Comparison of ENCODE assay signal across 9 cellular contexts in genomic region chr9:76905661-76905983, GRCh38. TPM values are rescaled to one million over a fixed set of nuclear protein-coding genes. Genes with fewer than 3 reads are reported as not detected.
A peak's percentile ranks its signal among the peaks of the same experiment; 100 is the strongest.
DNase-seq lines count a peak whose midpoint lies in the region; ATAC-seq and TF ChIP-seq lines count a peak whose summit lies in the region.
"Had no signal": no experiment of that assay in that cellular context is flagged by ENCODE, and none has a peak within 500 bp of the region (broad histone marks: within the 10 kb centered on the region; RNA-seq: fewer than 3 reads in every experiment).

No MANE protein-coding gene starts in this region.

- H3K9ac ChIP-seq in SK-N-SH (no peak overlapping the region), mucosa of rectum (ENCODE audit: low read depth in 1 of 2, low read length in 2 of 2) (peak overlapping the region; percentile 43 to 59)
- H3K9ac ChIP-seq: BLaER1 had no signal

- H3K27me3 ChIP-seq in SK-N-SH (ENCODE audit: insufficient read depth) (peaks cover 68% of the 10 kb centered on the region), dorsolateral prefrontal cortex (peaks cover 0 to 5% (median 0%) of the 10 kb centered on the region in 45 donors), mucosa of rectum (ENCODE audit: control insufficient read depth in 2 of 2, insufficient read depth in 2 of 2, low read length in 2 of 2) (peaks cover 17 to 49% of the 10 kb centered on the region in 2 donors)
- H3K27me3 ChIP-seq: BLaER1 had no signal

- POLR2A ChIA-PET in SK-N-SH (lab: Yijun Ruan, JAX): no interaction called here

- DNase-seq in SK-N-SH (no peak), dorsolateral prefrontal cortex (no peak)
- DNase-seq in activated CD4-positive, alpha-beta T cell treated with anti-CD3 and anti-CD28 coated beads for 4 hours: no peak
- no peak for DNase-seq in stimulated activated CD8-positive, alpha-beta memory T cell treated with anti-CD3 and anti-CD28 coated beads, Interleukin-4, amount 100 ng/mL, for 48 hours

- H3K79me2 ChIP-seq in SK-N-SH (ENCODE audit: insufficient read depth): no peaks in the 10 kb centered on the region

- H3F3A ChIP-seq in SK-N-SH (replicated peaks; ENCODE audit: insufficient read depth): no peaks in the 10 kb centered on the region

- no peak for TF ChIP-seq RAD21 in SK-N-SH (IDR thresholded peaks at IDR 0.05; ENCODE audit: low read length)

- TF ChIP-seq EP300 in SK-N-SH (IDR thresholded peaks at IDR 0.05; ENCODE audit: borderline replicate concordance in 1 of 2, low read depth in 1 of 2, low read length in 1 of 2): no peak

- 10% methylated on average over 13 of the region's 13 CpGs for WGBS in SK-N-SH (ENCODE audit: low lambda C conversion rate)
- 3% methylated on average over 13 of the region's 13 CpGs for WGBS in urinary bladder

- no peak overlapping the region for H2AFZ ChIP-seq in SK-N-SH (ENCODE audit: low read depth)

- H3K9me2 ChIP-seq in SK-N-SH: no peaks in the 10 kb centered on the region

- ATAC-seq in SK-N-SH treated with all-trans-retinoic acid at 6 μM for 48 hours: no peak
- no peak for ATAC-seq in HG03095 (IDR thresholded peaks at IDR 0.05; ENCODE audit: unreplicated experiment)

- peak overlapping the region; percentile 69; the same call in 1 of the 2 replicates for H3K4me2 ChIP-seq in SK-N-SH
- H3K4me2 ChIP-seq: BLaER1 had no signal

- CTCF ChIA-PET in SK-N-SH (lab: Yijun Ruan, JAX): no interaction called here

- TF ChIP-seq CTCF in SK-N-SH (IDR thresholded peaks at IDR 0.05): no peak
- no peak for TF ChIP-seq CTCF in dorsolateral prefrontal cortex (IDR thresholded peaks at IDR 0.05 in 54 of 56, conservative IDR thresholded peaks at IDR 0.05 in 2 of 56; ENCODE audit: low read depth in 1 of 56, partially characterized antibody in 56 of 56)

- H3K27ac ChIP-seq in SK-N-SH (ENCODE audit: low read depth in 2 of 2, low read length in 1 of 2) (no peak overlapping the region), dorsolateral prefrontal cortex (peak overlapping the region in 58 of 59 donors; percentile 20 to 98 (median 86)), mucosa of rectum (ENCODE audit: low read depth in 2 of 2, low read length in 2 of 2) (peak overlapping the region; percentile 66 to 69), urinary bladder (ENCODE audit: low read depth) (no peak overlapping the region)
- H3K27ac ChIP-seq: BLaER1 had no signal

- H3K4me1 ChIP-seq in SK-N-SH (ENCODE audit: control insufficient read depth in 1 of 2, insufficient read depth in 2 of 2, low read depth in 1 of 2, low read length in 1 of 2) (no peaks in the 10 kb centered on the region), mucosa of rectum (ENCODE audit: control insufficient read depth in 2 of 2, insufficient read depth in 2 of 2, low read length in 2 of 2) (peaks cover 10 to 24% of the 10 kb centered on the region in 2 donors), urinary bladder (ENCODE audit: insufficient read depth) (no peaks in the 10 kb centered on the region)
- H3K4me1 ChIP-seq: BLaER1 had no signal

- intact Hi-C loops in dorsolateral prefrontal cortex (cut with DNase I): loop anchor here (5.0 kb wide), 3 partner anchors 37 to 93 kb away; no protein-coding TSS in a partner anchor

- no peaks in the 10 kb centered on the region for H3K36me3 ChIP-seq in SK-N-SH (replicated peaks in 1 of 2; ENCODE audit: control insufficient read depth in 1 of 2, insufficient read depth in 2 of 2, low read length in 1 of 2)
- H3K36me3 ChIP-seq in mucosa of rectum (ENCODE audit: control insufficient read depth in 2 of 2, insufficient read depth in 2 of 2, low read length in 2 of 2): no peaks in the 10 kb centered on the region
- no peaks in the 10 kb centered on the region for H3K36me3 ChIP-seq in urinary bladder (ENCODE audit: insufficient read depth)
- H3K36me3 ChIP-seq: BLaER1 had no signal

- H3K9me3 ChIP-seq in SK-N-SH (no peaks in the 10 kb centered on the region), mucosa of rectum (ENCODE audit: control insufficient read depth in 2 of 2, low read length in 2 of 2) (peaks cover 2 to 3% of the 10 kb centered on the region in 2 donors)
- H3K9me3 ChIP-seq: BLaER1 had no signal

- no peaks in the 10 kb centered on the region for H4K20me1 ChIP-seq in SK-N-SH (ENCODE audit: insufficient read depth)
- H4K20me1 ChIP-seq: BLaER1 had no signal

- H3K4me3 ChIP-seq in SK-N-SH (ENCODE audit: low read depth in 2 of 2, low read length in 1 of 2): peak overlapping the region; percentile 30 to 33; a peak in 3 of 4 replicates
- H3K4me3 ChIP-seq in dorsolateral prefrontal cortex: peak overlapping the region; percentile 41 to 89 (median 69)
- peak overlapping the region; percentile 62 to 78 for H3K4me3 ChIP-seq in mucosa of rectum (ENCODE audit: low read length in 2 of 2)
- peak overlapping the region; percentile 41 for H3K4me3 ChIP-seq in urinary bladder (ENCODE audit: low read depth, low read length)
- H3K4me3 ChIP-seq: BLaER1 had no signal

TF ChIP-seq in SK-N-SH, 30 proteins besides CTCF, POLR2A, EP300 and RAD21:
- TF ChIP-seq, protein P1, sequence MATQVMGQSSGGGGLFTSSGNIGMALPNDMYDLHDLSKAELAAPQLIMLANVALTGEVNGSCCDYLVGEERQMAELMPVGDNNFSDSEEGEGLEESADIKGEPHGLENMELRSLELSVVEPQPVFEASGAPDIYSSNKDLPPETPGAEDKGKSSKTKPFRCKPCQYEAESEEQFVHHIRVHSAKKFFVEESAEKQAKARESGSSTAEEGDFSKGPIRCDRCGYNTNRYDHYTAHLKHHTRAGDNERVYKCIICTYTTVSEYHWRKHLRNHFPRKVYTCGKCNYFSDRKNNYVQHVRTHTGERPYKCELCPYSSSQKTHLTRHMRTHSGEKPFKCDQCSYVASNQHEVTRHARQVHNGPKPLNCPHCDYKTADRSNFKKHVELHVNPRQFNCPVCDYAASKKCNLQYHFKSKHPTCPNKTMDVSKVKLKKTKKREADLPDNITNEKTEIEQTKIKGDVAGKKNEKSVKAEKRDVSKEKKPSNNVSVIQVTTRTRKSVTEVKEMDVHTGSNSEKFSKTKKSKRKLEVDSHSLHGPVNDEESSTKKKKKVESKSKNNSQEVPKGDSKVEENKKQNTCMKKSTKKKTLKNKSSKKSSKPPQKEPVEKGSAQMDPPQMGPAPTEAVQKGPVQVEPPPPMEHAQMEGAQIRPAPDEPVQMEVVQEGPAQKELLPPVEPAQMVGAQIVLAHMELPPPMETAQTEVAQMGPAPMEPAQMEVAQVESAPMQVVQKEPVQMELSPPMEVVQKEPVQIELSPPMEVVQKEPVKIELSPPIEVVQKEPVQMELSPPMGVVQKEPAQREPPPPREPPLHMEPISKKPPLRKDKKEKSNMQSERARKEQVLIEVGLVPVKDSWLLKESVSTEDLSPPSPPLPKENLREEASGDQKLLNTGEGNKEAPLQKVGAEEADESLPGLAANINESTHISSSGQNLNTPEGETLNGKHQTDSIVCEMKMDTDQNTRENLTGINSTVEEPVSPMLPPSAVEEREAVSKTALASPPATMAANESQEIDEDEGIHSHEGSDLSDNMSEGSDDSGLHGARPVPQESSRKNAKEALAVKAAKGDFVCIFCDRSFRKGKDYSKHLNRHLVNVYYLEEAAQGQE (IDR thresholded peaks at IDR 0.05; ENCODE audit: low read depth, low read length): no peak
- no peak for TF ChIP-seq TAF1 (IDR thresholded peaks at IDR 0.05; ENCODE audit: borderline replicate concordance, low read depth, low read length)

TF ChIP-seq in SK-N-SH treated with all-trans-retinoic acid at 6 μM for 48 hours, 23 proteins besides CTCF, POLR2A, EP300 and RAD21:
- TF ChIP-seq GLIS3 (CRISPR knock-in tag; IDR thresholded peaks at IDR 0.05): no peak
- TF ChIP-seq TOX (CRISPR knock-in tag; IDR thresholded peaks at IDR 0.05; ENCODE audit: borderline replicate concordance): no peak
- TF ChIP-seq ZFP3 (CRISPR knock-in tag; IDR thresholded peaks at IDR 0.05): no peak
- no peak for TF ChIP-seq ARNTL (CRISPR knock-in tag; IDR thresholded peaks at IDR 0.05; ENCODE audit: borderline replicate concordance, low read depth)
- no peak for TF ChIP-seq CSDC2 (CRISPR knock-in tag; IDR thresholded peaks at IDR 0.05)
- TF ChIP-seq ZC3H10 (CRISPR knock-in tag; IDR thresholded peaks at IDR 0.05): no peak
- no peak for TF ChIP-seq CREB5 (CRISPR knock-in tag; IDR thresholded peaks at IDR 0.05; ENCODE audit: low read depth)
- TF ChIP-seq ZNF70 (CRISPR knock-in tag; IDR thresholded peaks at IDR 0.05): no peak
- TF ChIP-seq RARB (CRISPR knock-in tag; IDR thresholded peaks at IDR 0.05): no peak

RNA-seq across cellular contexts. Expression of gene PRUNE2, which starts 0.3 kb away (rescaled TPM):
- 13.0 and 28.6 TPM in 2 replicates for polyA plus RNA-seq in SK-N-SH (2012; rRNA removed)
- 28.0 and 30.5 TPM in 2 replicates for polyA plus RNA-seq in SK-N-SH (2012; cell fraction: cytosol; rRNA removed)
- 10.9 and 24.6 TPM in 2 replicates for polyA plus RNA-seq in SK-N-SH (2012; cell fraction: nucleus; rRNA removed)
- total RNA-seq in dorsolateral prefrontal cortex: 100 to 1,000 TPM in 119 of 120 experiments, 10 to 100 TPM in 1; 85.1 to 471 (median 248) TPM
- 83.9 TPM for total RNA-seq in urinary bladder
- polyA plus RNA-seq in urinary bladder: 181 TPM

Comparison
In these comparisons a context has a peak if more than half of its experiments do, and no peak if none do; other contexts are left out.
1. H3K27ac ChIP-seq: peak in dorsolateral prefrontal cortex (58 of 59) and mucosa of rectum (2 of 2); none in SK-N-SH (0 of 2) and urinary bladder (single experiment).
2. Peak in every context shown above with its lines, with median percentiles within 50 percentile points of each other: H3K4me3 ChIP-seq.